ENCODE assay signal across 10 cellular contexts in the genomic region with DNA sequence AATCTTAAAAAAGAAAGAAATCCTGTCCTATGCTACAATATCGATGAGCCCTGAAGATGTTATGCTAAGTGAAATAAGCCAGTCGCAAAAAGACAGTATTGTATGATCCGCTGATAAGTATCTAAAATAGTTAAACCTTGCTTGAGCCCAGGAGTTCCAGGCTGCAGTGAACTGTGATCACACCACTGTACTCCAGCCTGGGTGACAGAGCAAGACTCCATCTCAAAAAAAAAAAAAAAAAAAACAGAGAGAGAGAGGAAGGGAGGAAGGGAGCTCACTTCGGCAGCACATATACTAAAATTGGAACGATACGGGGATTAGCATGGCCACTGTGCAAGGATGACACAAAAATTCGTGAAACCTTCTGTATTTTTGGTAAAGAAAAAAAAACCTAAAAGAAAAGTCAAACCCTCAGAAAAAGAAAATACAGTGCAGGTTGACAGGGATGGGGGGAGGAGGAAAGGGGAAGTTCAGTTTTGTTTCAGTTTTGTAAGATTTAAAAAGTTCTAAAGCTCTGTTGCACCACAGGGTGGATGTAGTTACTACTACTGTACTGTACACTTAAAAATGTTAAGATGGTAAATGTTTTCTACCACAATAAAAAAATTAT. TPM values are rescaled to one million over a fixed set of nuclear protein-coding genes. Genes with fewer than 3 reads are reported as not detected.
DNase-seq lines count a peak whose midpoint lies in the region; ATAC-seq, FAIRE-seq and TF ChIP-seq lines count a peak whose summit lies in the region.
"Had no signal": no experiment of that assay in that cellular context is flagged by ENCODE, and none has a peak within 500 bp of the region (broad histone marks: within the 10 kb centered on the region; RNA-seq: fewer than 3 reads in every experiment).

No MANE protein-coding gene starts in this region.

- no peaks in the 10 kb centered on the region for H3K9me3 ChIP-seq in right lobe of liver
- H3K9me3 ChIP-seq in ascending aorta, result no peaks in the 10 kb centered on the region

- ATAC-seq in HG02798 (IDR thresholded peaks at IDR 0.05; ENCODE audit: poor library complexity, unreplicated experiment), result peak; percentile 68
- no peak for ATAC-seq in right lobe of liver
- ATAC-seq in GM21717 (IDR thresholded peaks at IDR 0.05; ENCODE audit: unreplicated experiment), result no peak
- no peak for ATAC-seq in HG03159 (IDR thresholded peaks at IDR 0.05; ENCODE audit: unreplicated experiment)

- TF ChIP-seq CTCF in right lobe of liver (IDR thresholded peaks at IDR 0.05), result no peak
- no peak for TF ChIP-seq CTCF in ascending aorta (IDR thresholded peaks at IDR 0.05)

- H3K4me1 ChIP-seq in right lobe of liver (peaks cover 0 to 63% (median 31%) of the 10 kb centered on the region in 4 donors), ascending aorta (peaks cover 0 to 2% of the 10 kb centered on the region in 2 donors)

- H3K36me3 ChIP-seq in right lobe of liver (peaks cover 3 to 25% (median 7%) of the 10 kb centered on the region in 4 donors), ascending aorta (peaks cover 37 to 53% of the 10 kb centered on the region in 2 donors)

- H3K27ac ChIP-seq in right lobe of liver (peak overlapping the region in 2 of 3 donors; percentile 71 to 83), ascending aorta (no peak overlapping the region)

- no peak for FAIRE-seq in GM12891 (lab: Jason Lieb, UNC)

- no peak for TF ChIP-seq POLR2A in GM12891 (IDR thresholded peaks at IDR 0.05; ENCODE audit: low read depth, low read length)
- no peak for TF ChIP-seq POLR2A in right lobe of liver (IDR thresholded peaks at IDR 0.05)

- intact Hi-C loops in right lobe of liver (cut with DNase I), result no loop called here
- intact Hi-C loops in ascending aorta (cut with DNase I), result no loop called here

- H3K4me3 ChIP-seq in right lobe of liver, result no peak overlapping the region
- no peak overlapping the region for H3K4me3 ChIP-seq in ascending aorta

- DNase-seq in GM12891 (ENCODE audit: insufficient read length, low spot score), result no peak
- peak; percentile 20 for DNase-seq in SKM-1 treated with dmso at 0.1 percent for 144 hours (lab: John Stamatoyannopoulos, UW; ENCODE audit: unreplicated experiment)
- DNase-seq in right lobe of liver, result no peak
- DNase-seq in kidney tubule cell (ENCODE audit: low spot score), result no peak
- DNase-seq in ascending aorta (ENCODE audit: low spot score in 2 of 2), result no peak
- DNase-seq: EL, NCI-H1417 had no signal

- H3K27me3 ChIP-seq in right lobe of liver (no peaks in the 10 kb centered on the region), ascending aorta (no peaks in the 10 kb centered on the region)

- WGBS in right lobe of liver (ENCODE audit: insufficient coverage, low coverage, low lambda C conversion rate, missing lambda C conversion rate), result 40% methylated on average over 7 of the region's 7 CpGs

TF ChIP-seq in GM12891, 5 proteins besides CTCF, POLR2A, EP300 and RAD21:
- TF ChIP-seq SPI1 (IDR thresholded peaks at IDR 0.05; ENCODE audit: low read depth, low read length) (peak; percentile 69), POU2F2 (IDR thresholded peaks at IDR 0.05; ENCODE audit: low read depth, low read length) (no peak)

RNA-seq across cellular contexts. Expression of gene CLASRP, which starts 8.4 kb away (rescaled TPM):
- polyA plus RNA-seq in GM12891 (2012; ENCODE audit: low read depth, missing spikeins), result 55.1 TPM
- total RNA-seq in right lobe of liver (10 to 100 TPM; 30.5 to 66.8 (median 44.8) TPM), ascending aorta (103 TPM)

RNA-seq across cellular contexts. Expression of gene ZNF296, which starts 29.0 kb away (rescaled TPM):
- polyA plus RNA-seq in GM12891 (2012; ENCODE audit: low read depth, missing spikeins), result 6.5 TPM
- under 1 TPM in 5 of 6 experiments, not detected in 1; 0.16 to 0.47 (median 0.35) TPM for total RNA-seq in right lobe of liver
- not detected for total RNA-seq in ascending aorta

RNA-seq across cellular contexts. Expression of gene GEMIN7, which starts 31.8 kb away (rescaled TPM):
- polyA plus RNA-seq in GM12891 (2012; ENCODE audit: low read depth, missing spikeins), result 43.2 TPM
- total RNA-seq in right lobe of liver (10 to 100 TPM; 10.9 to 27.5 (median 14.0) TPM), ascending aorta (48.2 TPM)

RNA-seq across cellular contexts. Expression of gene PPP1R37, which starts 45.7 kb away (rescaled TPM):
- polyA plus RNA-seq in GM12891 (2012; ENCODE audit: low read depth, missing spikeins), result 9.5 TPM
- total RNA-seq in right lobe of liver (10 to 100 TPM; 10.1 to 14.3 (median 11.0) TPM), ascending aorta (17.6 TPM)

RNA-seq across cellular contexts. Expression of gene RELB, which starts 46.0 kb away (rescaled TPM):
- 27.7 TPM for polyA plus RNA-seq in GM12891 (2012; ENCODE audit: low read depth, missing spikeins)
- 10 to 100 TPM in 1 of 6 experiments, 1 to 10 TPM in 5; 1.2 to 21.4 (median 7.2) TPM for total RNA-seq in right lobe of liver
- total RNA-seq in ascending aorta, result 8.7 TPM

Comparison
In these comparisons a context has a peak if more than half of its experiments do, and no peak if none do; other contexts are left out.
1. H3K27ac ChIP-seq: peak in right lobe of liver (2 of 3); none in ascending aorta (0 of 2).